Comparison of ENCODE assay signal across 2 cellular contexts in genomic region chr7:72754312-72754711, GRCh38.
A peak's percentile ranks its signal among the peaks of the same experiment; 100 is the strongest.
TF ChIP-seq lines count a peak whose summit lies in the region.

No MANE protein-coding gene starts in this region.

TF ChIP-seq in WTC11, 78 proteins besides CTCF, POLR2A, EP300 and RAD21 (continued from another document):
- no peak for TF ChIP-seq RELA (CRISPR knock-in tag; IDR thresholded peaks at IDR 0.05; ENCODE audit: borderline replicate concordance)
- no peak for TF ChIP-seq RORB (CRISPR knock-in tag; IDR thresholded peaks at IDR 0.05)
- no peak for TF ChIP-seq CDX4 (CRISPR knock-in tag; IDR thresholded peaks at IDR 0.05; ENCODE audit: borderline replicate concordance)
- TF ChIP-seq NFATC4 (CRISPR knock-in tag; IDR thresholded peaks at IDR 0.05) = no peak
- no peak for TF ChIP-seq ATF2 (CRISPR knock-in tag; IDR thresholded peaks at IDR 0.05; ENCODE audit: borderline replicate concordance, low read depth)
- no peak for TF ChIP-seq FOXP1 (CRISPR knock-in tag; IDR thresholded peaks at IDR 0.05; ENCODE audit: borderline replicate concordance)
- no peak for TF ChIP-seq ERG (CRISPR knock-in tag; IDR thresholded peaks at IDR 0.05)
- TF ChIP-seq ESRRA (CRISPR knock-in tag; IDR thresholded peaks at IDR 0.05; ENCODE audit: borderline replicate concordance) = no peak
- 0 out of 2 replicates have a peak, but pooled peaks have one; percentile 43 for TF ChIP-seq GABPB1 (CRISPR knock-in tag; IDR thresholded peaks at IDR 0.05)
- peak; percentile 43; the same call in 1 of the 2 replicates for TF ChIP-seq ZNF121 (CRISPR knock-in tag; IDR thresholded peaks at IDR 0.05)
- no peak for TF ChIP-seq SP1 (CRISPR knock-in tag; conservative IDR thresholded peaks at IDR 0.05)
- no peak for TF ChIP-seq GTF2I (CRISPR knock-in tag; conservative IDR thresholded peaks at IDR 0.05)
- TF ChIP-seq, protein P1, sequence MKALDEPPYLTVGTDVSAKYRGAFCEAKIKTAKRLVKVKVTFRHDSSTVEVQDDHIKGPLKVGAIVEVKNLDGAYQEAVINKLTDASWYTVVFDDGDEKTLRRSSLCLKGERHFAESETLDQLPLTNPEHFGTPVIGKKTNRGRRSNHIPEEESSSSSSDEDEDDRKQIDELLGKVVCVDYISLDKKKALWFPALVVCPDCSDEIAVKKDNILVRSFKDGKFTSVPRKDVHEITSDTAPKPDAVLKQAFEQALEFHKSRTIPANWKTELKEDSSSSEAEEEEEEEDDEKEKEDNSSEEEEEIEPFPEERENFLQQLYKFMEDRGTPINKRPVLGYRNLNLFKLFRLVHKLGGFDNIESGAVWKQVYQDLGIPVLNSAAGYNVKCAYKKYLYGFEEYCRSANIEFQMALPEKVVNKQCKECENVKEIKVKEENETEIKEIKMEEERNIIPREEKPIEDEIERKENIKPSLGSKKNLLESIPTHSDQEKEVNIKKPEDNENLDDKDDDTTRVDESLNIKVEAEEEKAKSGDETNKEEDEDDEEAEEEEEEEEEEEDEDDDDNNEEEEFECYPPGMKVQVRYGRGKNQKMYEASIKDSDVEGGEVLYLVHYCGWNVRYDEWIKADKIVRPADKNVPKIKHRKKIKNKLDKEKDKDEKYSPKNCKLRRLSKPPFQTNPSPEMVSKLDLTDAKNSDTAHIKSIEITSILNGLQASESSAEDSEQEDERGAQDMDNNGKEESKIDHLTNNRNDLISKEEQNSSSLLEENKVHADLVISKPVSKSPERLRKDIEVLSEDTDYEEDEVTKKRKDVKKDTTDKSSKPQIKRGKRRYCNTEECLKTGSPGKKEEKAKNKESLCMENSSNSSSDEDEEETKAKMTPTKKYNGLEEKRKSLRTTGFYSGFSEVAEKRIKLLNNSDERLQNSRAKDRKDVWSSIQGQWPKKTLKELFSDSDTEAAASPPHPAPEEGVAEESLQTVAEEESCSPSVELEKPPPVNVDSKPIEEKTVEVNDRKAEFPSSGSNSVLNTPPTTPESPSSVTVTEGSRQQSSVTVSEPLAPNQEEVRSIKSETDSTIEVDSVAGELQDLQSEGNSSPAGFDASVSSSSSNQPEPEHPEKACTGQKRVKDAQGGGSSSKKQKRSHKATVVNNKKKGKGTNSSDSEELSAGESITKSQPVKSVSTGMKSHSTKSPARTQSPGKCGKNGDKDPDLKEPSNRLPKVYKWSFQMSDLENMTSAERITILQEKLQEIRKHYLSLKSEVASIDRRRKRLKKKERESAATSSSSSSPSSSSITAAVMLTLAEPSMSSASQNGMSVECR (CRISPR knock-in tag; IDR thresholded peaks at IDR 0.05; ENCODE audit: borderline replicate concordance) = no peak

TF ChIP-seq in HepG2, 621 proteins besides CTCF, POLR2A, EP300 and RAD21 (continued from another document):
- TF ChIP-seq ZNF121 (CRISPR knock-in tag; IDR thresholded peaks at IDR 0.05) = peak; percentile 74; the same call in 1 of the 2 replicates
- TF ChIP-seq CEBPB (IDR thresholded peaks at IDR 0.05; ENCODE audit: borderline replicate concordance, low read depth, low read length) = peak; percentile 73
- TF ChIP-seq ATF4 (CRISPR knock-in tag; IDR thresholded peaks at IDR 0.05) = peak in 1 of 2 experiments; percentile 61; a peak in 1 of 4 replicates
TF ChIP-seq in HepG2: peak in this region for 7.
